Comparison of ENCODE assay signal across 1 cellular context in genomic region chr17:40596261-40596919, GRCh38.
TF ChIP-seq lines count a peak whose summit lies in the region.

No MANE protein-coding gene starts in this region.

TF ChIP-seq in GM12878, 131 proteins besides CTCF, POLR2A, EP300 and RAD21 (continued from another document):
- TF ChIP-seq E4F1 (IDR thresholded peaks at IDR 0.05; ENCODE audit: borderline replicate concordance, partially characterized antibody) = no peak
- TF ChIP-seq BCL3 (IDR thresholded peaks at IDR 0.05; ENCODE audit: borderline replicate concordance, insufficient read depth, low read depth, low read length, poor library complexity, severe bottlenecking) = no peak
- TF ChIP-seq SMAD1 (IDR thresholded peaks at IDR 0.05; ENCODE audit: low read depth, partially characterized antibody) = no peak
- TF ChIP-seq, protein P1, sequence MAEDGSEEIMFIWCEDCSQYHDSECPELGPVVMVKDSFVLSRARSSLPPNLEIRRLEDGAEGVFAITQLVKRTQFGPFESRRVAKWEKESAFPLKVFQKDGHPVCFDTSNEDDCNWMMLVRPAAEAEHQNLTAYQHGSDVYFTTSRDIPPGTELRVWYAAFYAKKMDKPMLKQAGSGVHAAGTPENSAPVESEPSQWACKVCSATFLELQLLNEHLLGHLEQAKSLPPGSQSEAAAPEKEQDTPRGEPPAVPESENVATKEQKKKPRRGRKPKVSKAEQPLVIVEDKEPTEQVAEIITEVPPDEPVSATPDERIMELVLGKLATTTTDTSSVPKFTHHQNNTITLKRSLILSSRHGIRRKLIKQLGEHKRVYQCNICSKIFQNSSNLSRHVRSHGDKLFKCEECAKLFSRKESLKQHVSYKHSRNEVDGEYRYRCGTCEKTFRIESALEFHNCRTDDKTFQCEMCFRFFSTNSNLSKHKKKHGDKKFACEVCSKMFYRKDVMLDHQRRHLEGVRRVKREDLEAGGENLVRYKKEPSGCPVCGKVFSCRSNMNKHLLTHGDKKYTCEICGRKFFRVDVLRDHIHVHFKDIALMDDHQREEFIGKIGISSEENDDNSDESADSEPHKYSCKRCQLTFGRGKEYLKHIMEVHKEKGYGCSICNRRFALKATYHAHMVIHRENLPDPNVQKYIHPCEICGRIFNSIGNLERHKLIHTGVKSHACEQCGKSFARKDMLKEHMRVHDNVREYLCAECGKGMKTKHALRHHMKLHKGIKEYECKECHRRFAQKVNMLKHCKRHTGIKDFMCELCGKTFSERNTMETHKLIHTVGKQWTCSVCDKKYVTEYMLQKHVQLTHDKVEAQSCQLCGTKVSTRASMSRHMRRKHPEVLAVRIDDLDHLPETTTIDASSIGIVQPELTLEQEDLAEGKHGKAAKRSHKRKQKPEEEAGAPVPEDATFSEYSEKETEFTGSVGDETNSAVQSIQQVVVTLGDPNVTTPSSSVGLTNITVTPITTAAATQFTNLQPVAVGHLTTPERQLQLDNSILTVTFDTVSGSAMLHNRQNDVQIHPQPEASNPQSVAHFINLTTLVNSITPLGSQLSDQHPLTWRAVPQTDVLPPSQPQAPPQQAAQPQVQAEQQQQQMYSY (CRISPR knock-in tag; IDR thresholded peaks at IDR 0.05) = no peak
- no peak for TF ChIP-seq BACH1 (IDR thresholded peaks at IDR 0.05; ENCODE audit: borderline replicate concordance)
